Comparison of ENCODE assay signal across 3 cellular contexts in genomic region chr14:59707778-59708635, GRCh38.
TF ChIP-seq lines count a peak whose summit lies in the region.

No MANE protein-coding gene starts in this region.

TF ChIP-seq in A549, 52 proteins besides CTCF, POLR2A, EP300 and RAD21:
- no peak for TF ChIP-seq GATA3 (IDR thresholded peaks at IDR 0.05; ENCODE audit: borderline replicate concordance)
- TF ChIP-seq MAFK (IDR thresholded peaks at IDR 0.05; ENCODE audit: partially characterized antibody) = peak; percentile 46
- TF ChIP-seq RFX5 (IDR thresholded peaks at IDR 0.05) = no peak
- TF ChIP-seq NPAS2 (CRISPR knock-in tag; IDR thresholded peaks at IDR 0.05; ENCODE audit: borderline replicate concordance) = no peak
- no peak for TF ChIP-seq CHD2 (IDR thresholded peaks at IDR 0.05; ENCODE audit: low read length, partially characterized antibody)

TF ChIP-seq in IMR-90, 13 proteins besides CTCF, POLR2A, EP300 and RAD21:
- TF ChIP-seq MAFK (IDR thresholded peaks at IDR 0.05; ENCODE audit: low read depth, low read length) (peak; percentile 68; the same call in 1 of the 2 replicates), BHLHE40 (IDR thresholded peaks at IDR 0.05; ENCODE audit: low read depth, low read length) (no peak)

TF ChIP-seq in HepG2, 621 proteins besides CTCF, POLR2A, EP300 and RAD21:
- TF ChIP-seq ZNF296 (CRISPR knock-in tag; conservative IDR thresholded peaks at IDR 0.05) (no peak), MAFF (IDR thresholded peaks at IDR 0.05; ENCODE audit: low read depth, low read length) (peak; percentile 78), MAFK (conservative IDR thresholded peaks at IDR 0.05 in 1 of 2, IDR thresholded peaks at IDR 0.05 in 1 of 2; ENCODE audit: low read length in 2 of 2) (peak; percentile 65 to 80), ZNF576 (CRISPR knock-in tag; IDR thresholded peaks at IDR 0.05) (no peak)
